In the genomic region with DNA sequence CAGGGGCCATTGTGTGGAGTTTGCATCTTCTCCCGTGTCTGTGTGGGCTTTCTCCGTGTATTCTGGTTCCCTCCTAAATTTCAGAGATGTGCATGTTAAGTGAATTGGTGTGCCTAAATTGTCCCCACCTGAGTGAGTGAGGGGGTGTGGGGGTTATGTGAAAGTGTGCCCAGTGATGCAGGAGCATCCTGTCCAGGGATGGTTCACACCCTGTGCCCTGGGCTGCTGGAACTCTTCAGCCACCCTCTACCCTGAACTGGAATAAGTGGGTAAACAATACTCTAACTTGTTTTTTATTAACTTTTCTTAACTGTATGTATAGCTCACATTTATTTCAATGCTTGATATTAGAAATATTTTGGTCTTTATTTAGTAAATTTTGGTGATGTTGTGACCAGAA, we compare ENCODE assay signal across 12 cellular contexts. TPM values are rescaled to one million over a fixed set of nuclear protein-coding genes. Genes with fewer than 3 reads are reported as not detected.
A peak's percentile ranks its signal among the peaks of the same experiment; 100 is the strongest.
DNase-seq lines count a peak whose midpoint lies in the region; ATAC-seq and TF ChIP-seq lines count a peak whose summit lies in the region.
"Had no signal": no experiment of that assay in that cellular context is flagged by ENCODE, and none has a peak within 500 bp of the region (broad histone marks: within the 10 kb centered on the region; RNA-seq: fewer than 3 reads in every experiment).

No MANE protein-coding gene starts in this region.

- H3K4me2 ChIP-seq in GM23248 (ENCODE audit: unreplicated experiment) (peak overlapping the region; percentile 41), osteoblast (ENCODE audit: insufficient read depth, low read length) (peak overlapping the region; percentile 18), hepatocyte (no peak overlapping the region)

- DNase-seq in GM23248 = no peak
- DNase-seq in osteoblast (ENCODE audit: insufficient read length, low spot score, missing footprints) = no peak
- no peak for DNase-seq in esophagus muscularis mucosa (ENCODE audit: extremely low spot score)
- no peak for DNase-seq in hepatocyte (ENCODE audit: low spot score)
- DNase-seq in NAMALWA (ENCODE audit: low spot score) = no peak
- DNase-seq: activated B cell treated with CpG ODN at 0.5 μM for 24 hours; activated naive CD8-positive, alpha-beta T cell treated with anti-CD3 and anti-CD28 coated beads for 36 hours; DND-41; effector memory CD4-positive, alpha-beta T cell; NCI-H2029 had no signal

- H3K9me2 ChIP-seq in GM23248 (ENCODE audit: insufficient read depth) (no peaks in the 10 kb centered on the region), hepatocyte (replicated peaks; ENCODE audit: insufficient read depth) (no peaks in the 10 kb centered on the region)

- ATAC-seq in GM19351 (IDR thresholded peaks at IDR 0.05; ENCODE audit: unreplicated experiment) = peak; percentile 56
- peak; percentile 50 for ATAC-seq in HG03460 (IDR thresholded peaks at IDR 0.05; ENCODE audit: unreplicated experiment)

- H3K4me3 ChIP-seq in GM23248 (no peak overlapping the region), osteoblast (ENCODE audit: insufficient read depth, low read length) (no peak overlapping the region), esophagus muscularis mucosa (no peak overlapping the region), hepatocyte (no peak overlapping the region)

- 90 to 100% methylated on average over 2 of the region's 2 CpGs for WGBS in GM23248 (ENCODE audit: low coverage in 1 of 2, low lambda C conversion rate in 2 of 2, missing lambda C conversion rate in 2 of 2), 2 experiments
- 87% methylated on average over 2 of the region's 2 CpGs for WGBS in esophagus muscularis mucosa
- WGBS in hepatocyte (ENCODE audit: low lambda C conversion rate, missing lambda C conversion rate) = 91% methylated on average over 2 of the region's 2 CpGs

- H4K20me1 ChIP-seq in GM23248 (ENCODE audit: insufficient read depth) (no peaks in the 10 kb centered on the region), osteoblast (ENCODE audit: insufficient read depth, low read length) (peaks cover 3% of the 10 kb centered on the region), hepatocyte (ENCODE audit: insufficient read depth, poor library complexity, severe bottlenecking) (peaks cover 9% of the 10 kb centered on the region)

- TF ChIP-seq EP300 in esophagus muscularis mucosa (IDR thresholded peaks at IDR 0.05) = no peak

- peak overlapping the region; percentile 65 for H3K27ac ChIP-seq in GM23248
- H3K27ac ChIP-seq in osteoblast (ENCODE audit: low read depth, low read length) = peak overlapping the region; percentile 59
- H3K27ac ChIP-seq in esophagus muscularis mucosa (replicated peaks in 1 of 4) = no peak overlapping the region
- no peak overlapping the region for H3K27ac ChIP-seq in hepatocyte

- H3K27me3 ChIP-seq in GM23248 (replicated peaks; ENCODE audit: insufficient read depth) (no peaks in the 10 kb centered on the region), osteoblast (ENCODE audit: insufficient read depth, low read length) (no peaks in the 10 kb centered on the region), esophagus muscularis mucosa (no peaks in the 10 kb centered on the region), hepatocyte (no peaks in the 10 kb centered on the region)

- TF ChIP-seq POLR2A in esophagus muscularis mucosa (IDR thresholded peaks at IDR 0.05; ENCODE audit: low read depth) = no peak

- H3K9me3 ChIP-seq in GM23248 (ENCODE audit: low read depth) (no peaks in the 10 kb centered on the region), osteoblast (ENCODE audit: low read depth, low read length) (no peaks in the 10 kb centered on the region), esophagus muscularis mucosa (no peaks in the 10 kb centered on the region), hepatocyte (ENCODE audit: low read depth) (no peaks in the 10 kb centered on the region)

- H3K9ac ChIP-seq in GM23248 = no peak overlapping the region

- H3K79me2 ChIP-seq in GM23248 (ENCODE audit: insufficient read depth) = peaks cover 95% of the 10 kb centered on the region
- peaks cover 69% of the 10 kb centered on the region for H3K79me2 ChIP-seq in osteoblast (ENCODE audit: insufficient read depth, low read length)
- peaks cover 72% of the 10 kb centered on the region for H3K79me2 ChIP-seq in hepatocyte

- H2AFZ ChIP-seq in GM23248 = no peak overlapping the region
- H2AFZ ChIP-seq in osteoblast (ENCODE audit: low read length) = no peak overlapping the region
- no peak overlapping the region for H2AFZ ChIP-seq in hepatocyte

- peaks cover 35% of the 10 kb centered on the region for H3K4me1 ChIP-seq in GM23248 (ENCODE audit: insufficient read depth)
- H3K4me1 ChIP-seq in osteoblast (ENCODE audit: insufficient read depth, low read length) = peaks cover 25% of the 10 kb centered on the region
- H3K4me1 ChIP-seq in esophagus muscularis mucosa = peaks cover 0 to 4% (median 0%) of the 10 kb centered on the region in 4 donors
- H3K4me1 ChIP-seq in hepatocyte (ENCODE audit: insufficient read depth) = no peaks in the 10 kb centered on the region

- H3K36me3 ChIP-seq in GM23248 (ENCODE audit: low read depth) = no peaks in the 10 kb centered on the region
- no peaks in the 10 kb centered on the region for H3K36me3 ChIP-seq in osteoblast (ENCODE audit: insufficient read depth, low read length)
- H3K36me3 ChIP-seq in esophagus muscularis mucosa = no peaks in the 10 kb centered on the region
- H3K36me3 ChIP-seq in hepatocyte (replicated peaks; ENCODE audit: insufficient read depth, low read depth) = no peaks in the 10 kb centered on the region

- H3F3A ChIP-seq in GM23248 (ENCODE audit: insufficient read depth) = peaks cover 36% of the 10 kb centered on the region

- TF ChIP-seq CTCF in osteoblast (IDR thresholded peaks at IDR 0.05; ENCODE audit: extremely low read depth, low read depth, low read length) = no peak
- TF ChIP-seq CTCF in esophagus muscularis mucosa (IDR thresholded peaks at IDR 0.05) = no peak
- no peak for TF ChIP-seq CTCF in hepatocyte (IDR thresholded peaks at IDR 0.05; ENCODE audit: poor library complexity)

- in situ Hi-C loops in GM23248 (cut with MboI) = no loop called here

- intact Hi-C loops in esophagus muscularis mucosa (cut with DNase I) = no loop called here

RNA-seq across cellular contexts. Expression of a gene that starts 56.0 kb away (rescaled TPM):
- 142 and 171 TPM in 2 replicates for total RNA-seq in GM23248 (2014; rRNA removed; shearing (Covaris generic))
- polyA plus RNA-seq in GM23248 (2016; fragmentation: Nextera tagmentation; extraction: Ambion mirVana) (168 and 184 TPM in 2 replicates), hepatocyte (146 and 151 TPM in 2 replicates)
- total RNA-seq in osteoblast (58.3 and 71.9 TPM in 2 replicates), esophagus muscularis mucosa (10 to 100 TPM; 32.8 to 57.7 (median 40.2) TPM), hepatocyte (136 and 211 TPM in 2 replicates)

Comparison
In these comparisons a context has a peak if more than half of its experiments do, and no peak if none do; other contexts are left out.
1. H3K27ac ChIP-seq: peak in GM23248 (single experiment) and osteoblast (single experiment); none in esophagus muscularis mucosa (0 of 4) and hepatocyte (single experiment).